In the genomic region with DNA sequence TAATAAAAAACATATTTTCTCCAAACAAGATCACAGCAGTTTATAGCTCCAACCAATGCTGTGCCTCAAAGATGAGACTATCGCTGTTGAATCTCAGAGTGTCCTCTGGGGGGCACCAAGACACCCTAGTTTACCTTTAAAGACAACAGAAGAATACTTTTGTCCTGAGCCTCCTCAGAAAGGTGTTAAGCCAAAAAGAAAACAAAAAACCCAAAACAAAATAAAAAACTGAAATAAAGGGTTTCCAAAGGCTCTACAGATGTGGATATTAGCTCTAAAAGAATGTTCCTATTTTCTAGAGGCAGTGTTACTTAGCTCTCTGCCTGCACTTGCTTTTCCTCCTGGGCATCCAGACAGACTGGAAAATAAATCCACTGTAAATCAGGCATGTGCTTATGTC, we compare ENCODE assay signal across 9 cellular contexts.
A peak's percentile ranks its signal among the peaks of the same experiment; 100 is the strongest.
DNase-seq lines count a peak whose midpoint lies in the region; ATAC-seq, FAIRE-seq and TF ChIP-seq lines count a peak whose summit lies in the region.
"Had no signal": no experiment of that assay in that cellular context is flagged by ENCODE, and none has a peak within 500 bp of the region (broad histone marks: within the 10 kb centered on the region; RNA-seq: fewer than 3 reads in every experiment).

No MANE protein-coding gene starts in this region.

- H3K9ac ChIP-seq in H1 (replicated peaks in 1 of 4; ENCODE audit: extremely low read depth in 1 of 4, low read depth in 3 of 4, low read length in 3 of 4): peak overlapping the region in 1 of 4 experiments; percentile 34; a peak in 1 of 7 replicates

- H3K4me3 Mint-ChIP-seq in activated CD8-positive, alpha-beta T cell treated with anti-CD3 and anti-CD28 coated beads for 36 hours: no peak overlapping the region
- H3K4me3 Mint-ChIP-seq: activated naive CD8-positive, alpha-beta T cell had no signal

- H3K79me2 ChIP-seq in H1 (ENCODE audit: control insufficient read depth in 1 of 2, insufficient read depth in 2 of 2, low read length in 2 of 2): no peaks in the 10 kb centered on the region

- peaks cover 0 to 1% (median 0%) of the 10 kb centered on the region in 4 experiments; a peak in 1 of 8 replicates for H3K36me3 ChIP-seq in H1 (ENCODE audit: control insufficient read depth in 2 of 4, insufficient read depth in 4 of 4, low read length in 3 of 4)

- no peak overlapping the region for H3K4me2 ChIP-seq in H1 (ENCODE audit: insufficient read depth in 1 of 2, low read depth in 2 of 2, low read length in 2 of 2)

- H3K9me3 Mint-ChIP-seq in activated CD8-positive, alpha-beta T cell treated with anti-CD3 and anti-CD28 coated beads for 36 hours: no peaks in the 10 kb centered on the region

- H3K27me3 ChIP-seq in H1 (replicated peaks in 1 of 4; ENCODE audit: control insufficient read depth in 3 of 4, extremely low read depth in 1 of 4, insufficient read depth in 3 of 4, low read length in 3 of 4): no peaks in the 10 kb centered on the region

- no peak overlapping the region for H2AFZ ChIP-seq in H1 (ENCODE audit: low read length)

- no peaks in the 10 kb centered on the region for H3K9me3 ChIP-seq in H1 (ENCODE audit: insufficient read depth in 2 of 2, low read depth in 1 of 2, low read length in 1 of 2)

- H4K91ac ChIP-seq in H1 (replicated peaks; ENCODE audit: insufficient read length, low read length): no peak overlapping the region

- H3K23ac ChIP-seq in H1 (ENCODE audit: insufficient read length): no peak overlapping the region

- no peak overlapping the region for H2AK5ac ChIP-seq in H1 (ENCODE audit: low read depth, low read length)

- no peaks in the 10 kb centered on the region for H3K79me1 ChIP-seq in H1 (ENCODE audit: low read depth, low read length)

- H2BK15ac ChIP-seq in H1 (ENCODE audit: low read length): no peak overlapping the region

- WGBS in H1 (ENCODE audit: extremely low coverage in 1 of 2, insufficient coverage in 1 of 2, insufficient read length in 1 of 2, insufficient replicate concordance in 2 of 2, low coverage in 1 of 2, low lambda C conversion rate in 2 of 2, missing lambda C conversion rate in 1 of 2), 2 experiments: 15% methylated on average over 1 of the region's 1 CpG; no CpG with 5 or more reads in 1 of the 2 experiments

- peaks cover 19% of the 10 kb centered on the region for H3K4me1 Mint-ChIP-seq in activated CD8-positive, alpha-beta T cell treated with anti-CD3 and anti-CD28 coated beads for 36 hours (ENCODE audit: low read depth)

- ATAC-seq in HG03039 (IDR thresholded peaks at IDR 0.05; ENCODE audit: unreplicated experiment): peak; percentile 52
- peak; percentile 84 for ATAC-seq in activated CD8-positive, alpha-beta T cell treated with anti-CD3 and anti-CD28 coated beads for 36 hours

- no peak for TF ChIP-seq POLR2A in H1 (IDR thresholded peaks at IDR 0.05; ENCODE audit: control extremely low read depth in 1 of 2, low read depth in 2 of 2, low read length in 2 of 2)

- POLR2A ChIA-PET in activated CD8-positive, alpha-beta T cell treated with anti-CD3 and anti-CD28 coated beads for 36 hours (lab: Charles Lee): interaction anchor here (0.7 to 1.2 kb wide), 4 partner anchors 13 to 474 kb away, joined by 3 to 5 read pairs (median 4); no protein-coding TSS in a partner anchor
- POLR2A ChIA-PET in H1 (lab: Charles Lee; ENCODE audit: partially characterized antibody): interaction anchor here (0.9 kb wide), 1 partner anchor 96 kb away, joined by 3 read pairs; no protein-coding TSS in a partner anchor

- H4K20me1 ChIP-seq in H1 (replicated peaks in 1 of 2; ENCODE audit: control insufficient read depth in 1 of 2, insufficient read depth in 2 of 2, low read length in 2 of 2): no peaks in the 10 kb centered on the region

- H3K56ac ChIP-seq in H1 (replicated peaks; ENCODE audit: insufficient read length, low read depth, low read length): no peak overlapping the region

- H3K36me3 Mint-ChIP-seq in activated CD8-positive, alpha-beta T cell treated with anti-CD3 and anti-CD28 coated beads for 36 hours (ENCODE audit: low read depth): peaks cover 20% of the 10 kb centered on the region

- H3K4me3 ChIP-seq in H1 (ENCODE audit: extremely low read depth in 1 of 4, insufficient read depth in 2 of 4, low read depth in 3 of 4, low read length in 4 of 4): no peak overlapping the region

- peak; percentile 86 for DNase-seq in DMS79 treated with DMSO at 0.1 percent for 48 hours (lab: John Stamatoyannopoulos, UW)
- DNase-seq in NCI-H526 (lab: John Stamatoyannopoulos, UW): peak; percentile 1 to 73
- peak; percentile 77 for DNase-seq in activated CD8-positive, alpha-beta T cell treated with anti-CD3 and anti-CD28 coated beads for 36 hours
- no peak for DNase-seq in H1 (ENCODE audit: low read depth in 1 of 2, low spot score in 2 of 2)
- DNase-seq in midbrain (lab: John Stamatoyannopoulos, UW): peak; percentile 79
- peak; percentile 4 to 10 for DNase-seq in stimulated activated CD8-positive, alpha-beta memory T cell treated with anti-CD3 and anti-CD28 coated beads, Interleukin-7, amount 100 ng/mL, for 1 hour (ENCODE audit: low read depth in 2 of 2)
- no peak for DNase-seq in UCSD-AML1 (lab: John Stamatoyannopoulos, UW; ENCODE audit: unreplicated experiment)

- H3K27ac ChIP-seq in H1 (ENCODE audit: low read depth, low read length): no peak overlapping the region

- TF ChIP-seq EP300 in H1 (IDR thresholded peaks at IDR 0.05; ENCODE audit: borderline replicate concordance in 1 of 2, low read depth in 2 of 2, low read length in 2 of 2): no peak

- no peaks in the 10 kb centered on the region for H3K23me2 ChIP-seq in H1 (ENCODE audit: low read depth, low read length)

- no peak overlapping the region for H4K5ac ChIP-seq in H1 (ENCODE audit: insufficient read length, low read depth, low read length)

- intact Hi-C loops in activated CD8-positive, alpha-beta T cell treated with anti-CD3 and anti-CD28 coated beads for 36 hours (cut with micrococcal nuclease): loop anchor here (1.0 to 10.0 kb wide), 3 partner anchors 152 to 382 kb away; no protein-coding TSS in a partner anchor

- no peak overlapping the region for H3K4ac ChIP-seq in H1 (replicated peaks; ENCODE audit: insufficient read length, low read depth, low read length)

- peak; percentile 92 for TF ChIP-seq CTCF in activated CD8-positive, alpha-beta T cell treated with anti-CD3 and anti-CD28 coated beads for 36 hours (IDR thresholded peaks at IDR 0.05)
- peak in 2 of 3 experiments; percentile 65 to 69; a peak in 3 of 4 replicates for TF ChIP-seq CTCF in H1 (IDR thresholded peaks at IDR 0.05; ENCODE audit: control extremely low read depth in 1 of 3, insufficient read depth in 1 of 3, low read depth in 1 of 3, low read length in 3 of 3)

- no peaks in the 10 kb centered on the region for H3K4me1 ChIP-seq in H1 (replicated peaks in 1 of 4; ENCODE audit: control insufficient read depth in 3 of 4, insufficient read depth in 4 of 4, low read length in 3 of 4)

- no peaks in the 10 kb centered on the region for H3K27me3 Mint-ChIP-seq in activated CD8-positive, alpha-beta T cell treated with anti-CD3 and anti-CD28 coated beads for 36 hours
- H3K27me3 Mint-ChIP-seq: activated naive CD8-positive, alpha-beta T cell had no signal

- no peak overlapping the region for H3K18ac ChIP-seq in H1 (ENCODE audit: extremely low read depth, low read length)

- CTCF ChIA-PET in activated CD8-positive, alpha-beta T cell treated with anti-CD3 and anti-CD28 coated beads for 36 hours (lab: Charles Lee): interaction anchor here (0.6 to 7.4 kb wide), 57 partner anchors 8 to 388 kb away, joined by 3 to 175 read pairs (median 5); partner anchors contain the start of genes DGLUCY and RPS6KA5
- CTCF ChIA-PET in H1 (lab: Charles Lee; ENCODE audit: partially characterized antibody): interaction anchor here (0.6 to 6.3 kb wide), 45 partner anchors 9 to 529 kb away, joined by 3 to 118 read pairs (median 4); partner anchors contain the start of genes DGLUCY and GPR68

- H3K14ac ChIP-seq in H1 (ENCODE audit: insufficient read length): no peak overlapping the region

- H2BK120ac ChIP-seq in H1 (replicated peaks; ENCODE audit: low read depth, low read length): no peak overlapping the region

- H3K27ac Mint-ChIP-seq in activated CD8-positive, alpha-beta T cell treated with anti-CD3 and anti-CD28 coated beads for 36 hours: no peak overlapping the region
- H3K27ac Mint-ChIP-seq: activated naive CD8-positive, alpha-beta T cell had no signal

- no peak overlapping the region for H2BK5ac ChIP-seq in H1 (ENCODE audit: low read depth, low read length)

- peak; percentile 85 to 89 for TF ChIP-seq RAD21 in H1 (IDR thresholded peaks at IDR 0.05 in 1 of 2, conservative IDR thresholded peaks at IDR 0.05 in 1 of 2; ENCODE audit: low read depth in 2 of 2, low read length in 2 of 2)

- FAIRE-seq in H1 (lab: Jason Lieb, UNC): peak; percentile 98

- H2BK12ac ChIP-seq in H1 (ENCODE audit: low read depth, low read length): no peak overlapping the region

- H2BK20ac ChIP-seq in H1 (ENCODE audit: low read length): no peak overlapping the region

- H4K8ac ChIP-seq in H1 (ENCODE audit: extremely low read depth, insufficient read depth, low read length): no peak overlapping the region

TF ChIP-seq in H1, 55 proteins besides CTCF, POLR2A, EP300 and RAD21 (continues in another document):
- TF ChIP-seq RFX5 (IDR thresholded peaks at IDR 0.05; ENCODE audit: borderline replicate concordance, low read depth, low read length) (no peak), POU5F1 (IDR thresholded peaks at IDR 0.05; ENCODE audit: low read depth, low read length) (no peak), SUZ12 (IDR thresholded peaks at IDR 0.05; ENCODE audit: low read length) (no peak), KDM5A (IDR thresholded peaks at IDR 0.05; ENCODE audit: low read length) (no peak), BCL11A (IDR thresholded peaks at IDR 0.05; ENCODE audit: low read depth in 2 of 2, low read length in 2 of 2) (no peak), ATF3 (IDR thresholded peaks at IDR 0.05; ENCODE audit: insufficient read depth, low read depth, low read length) (no peak), CTBP2 (IDR thresholded peaks at IDR 0.05; ENCODE audit: borderline replicate concordance, insufficient read depth, insufficient read length, low read length) (no peak), CEBPB (IDR thresholded peaks at IDR 0.05; ENCODE audit: low read depth, low read length) (no peak), SAP30 (IDR thresholded peaks at IDR 0.05; ENCODE audit: insufficient read depth, insufficient replicate concordance, low read length) (no peak)
- TF ChIP-seq, protein P1, sequence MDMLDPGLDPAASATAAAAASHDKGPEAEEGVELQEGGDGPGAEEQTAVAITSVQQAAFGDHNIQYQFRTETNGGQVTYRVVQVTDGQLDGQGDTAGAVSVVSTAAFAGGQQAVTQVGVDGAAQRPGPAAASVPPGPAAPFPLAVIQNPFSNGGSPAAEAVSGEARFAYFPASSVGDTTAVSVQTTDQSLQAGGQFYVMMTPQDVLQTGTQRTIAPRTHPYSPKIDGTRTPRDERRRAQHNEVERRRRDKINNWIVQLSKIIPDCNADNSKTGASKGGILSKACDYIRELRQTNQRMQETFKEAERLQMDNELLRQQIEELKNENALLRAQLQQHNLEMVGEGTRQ (IDR thresholded peaks at IDR 0.05; ENCODE audit: low read length): no peak

Comparison
In these comparisons a context has a peak if more than half of its experiments do, and no peak if none do; other contexts are left out.
1. DNase-seq: peak in DMS79 treated with DMSO at 0.1 percent for 48 hours (single experiment), NCI-H526 (2 of 2), activated CD8-positive, alpha-beta T cell treated with anti-CD3 and anti-CD28 coated beads for 36 hours (single experiment), midbrain (single experiment) and stimulated activated CD8-positive, alpha-beta memory T cell treated with anti-CD3 and anti-CD28 coated beads, Interleukin-7, amount 100 ng/mL, for 1 hour (2 of 2); none in H1 (0 of 2) and UCSD-AML1 (single experiment).